21 cellular contexts compared by ENCODE assay signal in the genomic region with DNA sequence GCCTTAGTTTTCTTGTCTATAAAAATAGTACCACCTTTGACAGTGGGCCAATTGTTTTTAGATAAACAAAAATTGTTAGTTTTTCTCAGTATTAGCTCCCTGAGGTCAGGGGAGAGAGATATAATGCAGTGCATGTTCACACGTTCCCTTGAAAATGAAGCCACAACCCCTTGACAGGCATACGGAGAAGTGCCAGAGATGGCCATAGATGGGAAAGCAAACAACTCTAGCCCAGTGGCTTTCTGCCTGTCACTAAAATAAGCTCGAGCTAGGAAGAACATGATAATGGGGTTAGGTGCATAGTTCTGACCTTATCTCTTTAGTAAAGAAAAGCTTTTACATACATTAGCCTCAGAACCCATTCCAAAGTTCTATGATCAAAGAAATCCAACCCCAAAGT.
"Had no signal": no experiment of that assay in that cellular context is flagged by ENCODE, and none has a peak within 500 bp of the region (broad histone marks: within the 10 kb centered on the region; RNA-seq: fewer than 3 reads in every experiment).

No MANE protein-coding gene starts in this region.

- H3K4me3 ChIP-seq: esophagus muscularis mucosa, gastroesophageal sphincter, mucosa of descending colon, neural progenitor cell, skin epidermis, suprapubic skin, transverse colon, upper lobe of right lung, uterus had no signal

- DNase-seq: effector memory CD4-positive, alpha-beta T cell; foreskin keratinocyte; hypothalamus; immature natural killer cell; islet precursor cell; kidney glomerular epithelial cell; mesenchymal stem cell; mucosa of descending colon; naive thymus-derived CD4-positive, alpha-beta T cell; stimulated activated CD4-positive, alpha-beta T cell treated with anti-CD3 and anti-CD28 coated beads, Interleukin-15, amount 100 ng/mL, for 24 hours; stimulated activated CD4-positive, alpha-beta T cell treated with anti-CD3 and anti-CD28 coated beads, Interleukin-2, amount 100 ng/mL, for 48 hours; stimulated activated naive B cell treated with anti-CD40 and anti-IgM and Interleukin-4, amounts not matched to agents 10 μg/mL and 1 μg/mL and 100 μg/mL, for 72 hours; transverse colon; upper lobe of right lung; uterus had no signal

- ATAC-seq: foreskin keratinocyte; gastroesophageal sphincter; mucosa of descending colon; naive thymus-derived CD4-positive, alpha-beta T cell; stimulated activated naive B cell treated with anti-CD40 and anti-IgM and Interleukin-4, amounts not matched to agents 10 μg/mL and 1 μg/mL and 100 μg/mL, for 72 hours; upper lobe of right lung had no signal

- H3K36me3 ChIP-seq: esophagus muscularis mucosa, gastroesophageal sphincter, neural progenitor cell, suprapubic skin, transverse colon, upper lobe of right lung, uterus had no signal

- H2AFZ ChIP-seq: neural progenitor cell, parathyroid adenoma had no signal

- H3K4me1 ChIP-seq: foreskin keratinocyte, neural progenitor cell, parathyroid adenoma, suprapubic skin, transverse colon, upper lobe of right lung, uterus had no signal

- H3K27me3 ChIP-seq: esophagus muscularis mucosa, foreskin keratinocyte, gastroesophageal sphincter, neural progenitor cell, suprapubic skin, transverse colon, upper lobe of right lung, uterus had no signal

- H3K9ac ChIP-seq: neural progenitor cell, parathyroid adenoma had no signal

- H3K9me3 ChIP-seq: gastroesophageal sphincter, suprapubic skin, transverse colon, upper lobe of right lung, uterus had no signal

- H3K27ac ChIP-seq: esophagus muscularis mucosa, foreskin keratinocyte, gastroesophageal sphincter, neural progenitor cell, parathyroid adenoma, skin epidermis, suprapubic skin, upper lobe of right lung, uterus had no signal

- H3K4me2 ChIP-seq: neural progenitor cell had no signal
